Comparison of ENCODE assay signal across 8 cellular contexts in genomic region chr21:29299046-29299905, GRCh38. TPM values are rescaled to one million over a fixed set of nuclear protein-coding genes. Genes with fewer than 3 reads are reported as not detected.
A peak's percentile ranks its signal among the peaks of the same experiment; 100 is the strongest.
DNase-seq lines count a peak whose midpoint lies in the region; ATAC-seq, FAIRE-seq and TF ChIP-seq lines count a peak whose summit lies in the region.

No MANE protein-coding gene starts in this region.

- DNase-seq in GM12891 (ENCODE audit: insufficient read length, low spot score) (peak; percentile 27), NCI-H510A (lab: John Stamatoyannopoulos, UW) (peak; percentile 26), mesenteric fat pad (ENCODE audit: low spot score) (peak; percentile 94), NCI-H1930 (lab: John Stamatoyannopoulos, UW) (no peak)
- DNase-seq in activated CD8-positive, alpha-beta memory T cell treated with anti-CD3 and anti-CD28 coated beads for 4 hours (ENCODE audit: low read depth in 2 of 2): peak; percentile 44 to 51
- peak; percentile 66 to 68 (median 68) for DNase-seq in effector memory CD8-positive, alpha-beta T cell
- peak; percentile 70 for DNase-seq in stimulated activated CD8-positive, alpha-beta memory T cell treated with anti-CD3 and anti-CD28 coated beads, Interleukin-12 subunit alpha, Interleukin-12 subunit beta, amount 100 ng/mL, for 4 hours (ENCODE audit: low read depth)

- peak overlapping the region; percentile 82 to 84 for H3K27ac Mint-ChIP-seq in effector memory CD8-positive, alpha-beta T cell

- H3K36me3 Mint-ChIP-seq in effector memory CD8-positive, alpha-beta T cell (ENCODE audit: insufficient read depth): peaks cover 15% of the 10 kb centered on the region

- peak overlapping the region; percentile 87 to 89 for H3K4me3 Mint-ChIP-seq in effector memory CD8-positive, alpha-beta T cell

- H3K4me1 Mint-ChIP-seq in effector memory CD8-positive, alpha-beta T cell (ENCODE audit: low read depth in 2 of 2): peaks cover 20 to 44% of the 10 kb centered on the region in 2 donors

- FAIRE-seq in GM12891 (lab: Jason Lieb, UNC): peak; percentile 87

- H3K9me3 Mint-ChIP-seq in effector memory CD8-positive, alpha-beta T cell: no peaks in the 10 kb centered on the region

- TF ChIP-seq POLR2A in GM12891 (IDR thresholded peaks at IDR 0.05; ENCODE audit: low read depth, low read length): peak; percentile 43; the same call in 1 of the 2 replicates

- peak; percentile 17 for ATAC-seq in HG02798 (IDR thresholded peaks at IDR 0.05; ENCODE audit: poor library complexity, unreplicated experiment)
- peak; percentile 70 for ATAC-seq in effector memory CD8-positive, alpha-beta T cell (replicated peaks)

- H3K27me3 Mint-ChIP-seq in effector memory CD8-positive, alpha-beta T cell: no peaks in the 10 kb centered on the region

TF ChIP-seq in GM12891, 5 proteins besides CTCF, POLR2A, EP300 and RAD21:
- no peak; the same call in 1 of the 2 replicates for TF ChIP-seq POLR2AphosphoS5 (IDR thresholded peaks at IDR 0.05; ENCODE audit: low read depth, low read length)
- TF ChIP-seq POU2F2 (IDR thresholded peaks at IDR 0.05; ENCODE audit: low read depth, low read length): 0 out of 2 replicates have a peak, but pooled peaks have one; percentile 38
- TF ChIP-seq TAF1 (IDR thresholded peaks at IDR 0.05; ENCODE audit: low read depth, low read length): peak; percentile 30; the same call in 1 of the 2 replicates
- no peak for TF ChIP-seq SPI1 (IDR thresholded peaks at IDR 0.05; ENCODE audit: low read depth, low read length)

RNA-seq across cellular contexts. Expression of gene BACH1, which starts 0.6 kb away (rescaled TPM):
- 11.0 TPM for polyA plus RNA-seq in GM12891 (2012; ENCODE audit: low read depth, missing spikeins)
- total RNA-seq in mesenteric fat pad: 69.8 TPM

Comparison
In these comparisons a context has a peak if more than half of its experiments do, and no peak if none do; other contexts are left out.
1. DNase-seq: peak in GM12891 (single experiment), NCI-H510A (single experiment), activated CD8-positive, alpha-beta memory T cell treated with anti-CD3 and anti-CD28 coated beads for 4 hours (2 of 2), effector memory CD8-positive, alpha-beta T cell (3 of 3), mesenteric fat pad (single experiment) and stimulated activated CD8-positive, alpha-beta memory T cell treated with anti-CD3 and anti-CD28 coated beads, Interleukin-12 subunit alpha, Interleukin-12 subunit beta, amount 100 ng/mL, for 4 hours (single experiment); none in NCI-H1930 (0 of 2).